ENCODE assay signal across 22 cellular contexts in genomic region chr17:43699438-43699756, GRCh38. TPM values are rescaled to one million over a fixed set of nuclear protein-coding genes. Genes with fewer than 3 reads are reported as not detected.
"Had no signal": no experiment of that assay in that cellular context is flagged by ENCODE, and none has a peak within 500 bp of the region (broad histone marks: within the 10 kb centered on the region; RNA-seq: fewer than 3 reads in every experiment).

No MANE protein-coding gene starts in this region.

- ATAC-seq: HepG2, PC-3, SK-N-SH treated with all-trans-retinoic acid at 6 μM for 48 hours had no signal

- H3K4me1 ChIP-seq: Peyer's patch had no signal

- DNase-seq: IMR-90, Karpas-422, KG1, MM.1S, NCI-H1092 treated with DMSO at 0.1 percent for 48 hours, NCI-H1436, NCI-H187 treated with DMSO at 0.1 percent for 48 hours, NCI-H2029 treated with DMSO at 0.1 percent for 48 hours, NCI-H2227 treated with DMSO at 0.1 percent for 48 hours, NCI-H524 treated with DMSO at 0.1 percent for 48 hours, NCI-H69, NCI-H774, Peyer's patch, SHP77 treated with DMSO at 0.1 percent for 48 hours, SJCRH30 had no signal

- H3K36me3 ChIP-seq: Peyer's patch, SJCRH30 had no signal

- H3K4me3 ChIP-seq: Peyer's patch, SJCRH30 had no signal

- H3K27ac ChIP-seq: Peyer's patch, SJCRH30 had no signal

- H3K27me3 ChIP-seq: Peyer's patch, SJCRH30 had no signal

- H3K9me3 ChIP-seq: Peyer's patch, SJCRH30 had no signal

RNA-seq across cellular contexts. Expression of gene MEOX1, which starts 37.7 kb away (rescaled TPM):
- total RNA-seq: HepG2, HT1080, NCI-H460 had no signal
- polyA plus RNA-seq: HepG2 had no signal

RNA-seq across cellular contexts. Expression of gene SOST, which starts 59.2 kb away (rescaled TPM):
- total RNA-seq: HepG2, HT1080, IMR-90, NCI-H460, PC-3, Peyer's patch, Right ventricle myocardium inferior, RPMI7951, SJCRH30 had no signal
- polyA plus RNA-seq: HepG2, IMR-90 had no signal
